8 cellular contexts compared by ENCODE assay signal in the genomic region with DNA sequence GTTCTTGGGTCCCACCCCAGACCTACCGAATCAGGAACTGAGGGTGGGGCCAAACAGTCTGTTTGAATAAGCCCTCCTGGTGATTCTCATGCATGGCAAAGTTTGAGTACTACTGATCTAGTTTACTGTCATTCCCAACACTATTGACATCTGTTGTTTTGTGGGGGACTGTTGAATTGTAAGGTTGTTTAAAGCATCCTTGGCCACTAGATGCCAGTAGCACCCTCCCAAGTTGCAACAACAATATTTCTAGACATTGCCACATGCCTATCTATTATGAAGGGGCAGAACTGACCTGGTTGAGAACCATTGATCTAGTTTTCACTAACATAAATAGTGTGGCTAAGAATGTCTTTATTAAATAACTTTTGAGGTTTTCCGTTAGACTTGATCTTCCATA.
DNase-seq lines count a peak whose midpoint lies in the region; ATAC-seq and TF ChIP-seq lines count a peak whose summit lies in the region.

No MANE protein-coding gene starts in this region.

- peaks cover 44% of the 10 kb centered on the region for H3K4me1 Mint-ChIP-seq in activated naive CD4-positive, alpha-beta T cell treated with anti-CD3 and anti-CD28 coated beads, Interleukin-2, amount 50 U/mL, for 24 hours
- H3K4me1 Mint-ChIP-seq in stimulated activated memory B cell treated with anti-CD40 and anti-IgM and Interleukin-4, amounts not matched to agents 10 μg/mL and 1 μg/mL and 100 μg/mL, for 72 hours, result peaks cover 11% of the 10 kb centered on the region

- peak; percentile 24; the same call in 1 of the 2 replicates for TF ChIP-seq CTCF in LNCAP (IDR thresholded peaks at IDR 0.05)
- TF ChIP-seq CTCF in choroid plexus epithelial cell (conservative IDR thresholded peaks at IDR 0.05; ENCODE audit: low read depth, low read length), result peak; percentile 51

- H3K27me3 Mint-ChIP-seq in activated naive CD4-positive, alpha-beta T cell treated with anti-CD3 and anti-CD28 coated beads, Interleukin-2, amount 50 U/mL, for 24 hours, result no peaks in the 10 kb centered on the region
- no peaks in the 10 kb centered on the region for H3K27me3 Mint-ChIP-seq in stimulated activated memory B cell treated with anti-CD40 and anti-IgM and Interleukin-4, amounts not matched to agents 10 μg/mL and 1 μg/mL and 100 μg/mL, for 72 hours

- no peak for DNase-seq in activated naive CD4-positive, alpha-beta T cell treated with Interleukin-2 at 50 U/mL for 16 hours
- DNase-seq in choroid plexus epithelial cell (ENCODE audit: low read depth) (peak; percentile 34), KG1 (lab: John Stamatoyannopoulos, UW) (no peak)

- no peak for ATAC-seq in stimulated activated memory B cell treated with anti-CD40 and anti-IgM and Interleukin-4, amounts not matched to agents 10 μg/mL and 1 μg/mL and 100 μg/mL, for 72 hours
- ATAC-seq in HG02884 (IDR thresholded peaks at IDR 0.05; ENCODE audit: unreplicated experiment) (no peak), GM18498 (IDR thresholded peaks at IDR 0.05; ENCODE audit: unreplicated experiment) (no peak)

- peak overlapping the region; percentile 80 for H3K27ac Mint-ChIP-seq in activated naive CD4-positive, alpha-beta T cell treated with anti-CD3 and anti-CD28 coated beads, Interleukin-2, amount 50 U/mL, for 24 hours
- H3K27ac Mint-ChIP-seq in stimulated activated memory B cell treated with anti-CD40 and anti-IgM and Interleukin-4, amounts not matched to agents 10 μg/mL and 1 μg/mL and 100 μg/mL, for 72 hours, result peak overlapping the region; percentile 19

- no peak overlapping the region for H3K4me3 ChIP-seq in choroid plexus epithelial cell (ENCODE audit: low read depth, low read length)

- no peak overlapping the region for H3K4me3 Mint-ChIP-seq in activated naive CD4-positive, alpha-beta T cell treated with anti-CD3 and anti-CD28 coated beads, Interleukin-2, amount 50 U/mL, for 24 hours
- no peak overlapping the region for H3K4me3 Mint-ChIP-seq in stimulated activated memory B cell treated with anti-CD40 and anti-IgM and Interleukin-4, amounts not matched to agents 10 μg/mL and 1 μg/mL and 100 μg/mL, for 72 hours

- no peaks in the 10 kb centered on the region for H3K9me3 Mint-ChIP-seq in activated naive CD4-positive, alpha-beta T cell treated with anti-CD3 and anti-CD28 coated beads, Interleukin-2, amount 50 U/mL, for 24 hours
- peaks cover 3% of the 10 kb centered on the region for H3K9me3 Mint-ChIP-seq in stimulated activated memory B cell treated with anti-CD40 and anti-IgM and Interleukin-4, amounts not matched to agents 10 μg/mL and 1 μg/mL and 100 μg/mL, for 72 hours

- peaks cover 10% of the 10 kb centered on the region for H3K36me3 Mint-ChIP-seq in activated naive CD4-positive, alpha-beta T cell treated with anti-CD3 and anti-CD28 coated beads, Interleukin-2, amount 50 U/mL, for 24 hours
- H3K36me3 Mint-ChIP-seq in stimulated activated memory B cell treated with anti-CD40 and anti-IgM and Interleukin-4, amounts not matched to agents 10 μg/mL and 1 μg/mL and 100 μg/mL, for 72 hours, result peaks cover 45% of the 10 kb centered on the region
